19 cellular contexts compared by ENCODE assay signal in the genomic region with DNA sequence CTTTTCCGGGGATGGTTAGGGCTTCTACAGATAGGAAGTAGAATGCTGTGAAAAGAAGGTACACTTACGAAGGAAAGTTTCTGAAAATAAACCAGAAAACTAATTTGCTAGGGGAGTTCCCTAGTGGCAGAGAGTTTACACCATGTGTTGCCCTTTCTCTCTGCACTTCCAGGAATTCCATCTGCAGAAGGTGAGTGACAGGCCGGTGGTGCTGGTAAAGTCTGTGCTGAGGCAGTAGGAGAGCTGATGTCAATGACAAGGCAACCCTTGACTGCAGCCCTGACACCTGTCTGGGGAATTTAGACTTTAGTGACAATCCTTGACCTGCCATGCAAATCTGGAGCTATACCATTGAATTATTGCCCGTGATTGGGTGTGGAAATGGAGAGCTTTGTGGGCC.
"Had no signal": no experiment of that assay in that cellular context is flagged by ENCODE, and none has a peak within 500 bp of the region (broad histone marks: within the 10 kb centered on the region; RNA-seq: fewer than 3 reads in every experiment).

No MANE protein-coding gene starts in this region.

- DNase-seq: KBM-7; MV-4-11; NCI-H1048; NCI-H1105; NCI-H1436; NCI-H1694; NCI-H187 treated with DMSO at 0.1 percent for 48 hours; NCI-H2029 treated with DMSO at 0.1 percent for 48 hours; NCI-H446 treated with DMSO at 0.1 percent for 48 hours; NCI-H526; NCI-H748 treated with DMSO at 0.1 percent for 48 hours; NK-92 treated with Interleukin-12 subunit alpha and Interleukin-12 subunit beta, amount 100 ng/mL, for 24 hours; PC-3; SHP77; T-helper 1 cell; T-helper 17 cell had no signal

- H3K27ac ChIP-seq: RWPE1 had no signal

- H3K27me3 Mint-ChIP-seq: T-helper 17 cell had no signal

- H3K4me3 Mint-ChIP-seq: T-helper 17 cell had no signal

- H3K27ac Mint-ChIP-seq: T-helper 17 cell had no signal

- ATAC-seq: Panc1, PC-3, SK-N-SH treated with all-trans-retinoic acid at 6 μM for 48 hours, T-helper 17 cell had no signal

- H3K4me1 Mint-ChIP-seq: T-helper 17 cell had no signal
